ENCODE assay signal across 8 cellular contexts in the genomic region with DNA sequence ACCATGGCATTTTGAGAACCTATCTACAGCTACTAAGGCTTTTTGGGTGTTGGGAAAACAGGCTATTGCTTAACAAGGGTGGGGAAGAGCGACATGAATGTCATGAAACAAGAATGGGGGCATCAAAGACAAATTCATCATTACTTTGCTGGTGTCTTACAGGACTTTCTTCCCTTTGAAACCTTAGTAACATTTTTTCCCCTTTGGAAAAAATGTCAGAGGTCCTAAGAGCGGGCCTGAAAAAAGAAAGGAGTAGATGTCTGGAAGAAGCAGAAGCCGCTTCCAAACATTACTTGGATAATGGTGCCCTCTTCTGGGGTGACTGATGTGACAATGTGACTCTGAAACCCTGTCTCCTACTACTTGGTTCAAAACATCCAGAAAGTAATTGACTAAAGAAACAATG. TPM values are rescaled to one million over a fixed set of nuclear protein-coding genes. Genes with fewer than 3 reads are reported as not detected.
DNase-seq lines count a peak whose midpoint lies in the region; ATAC-seq and TF ChIP-seq lines count a peak whose summit lies in the region.

No MANE protein-coding gene starts in this region.

- ATAC-seq in esophagus mucosa (no peak), HG03565 (IDR thresholded peaks at IDR 0.05; ENCODE audit: unreplicated experiment) (no peak)

- H3K4me3 ChIP-seq in H7 (ENCODE audit: insufficient read depth, low read depth, low read length) = no peak overlapping the region
- H3K4me3 ChIP-seq in fibroblast of villous mesenchyme (ENCODE audit: low read depth, low read length) = no peak overlapping the region

- H3K9me3 Mint-ChIP-seq in activated CD4-positive, alpha-beta memory T cell treated with anti-CD3 and anti-CD28 coated beads, Interleukin-2, amount 10 ng/mL, durations not matched to agents 7 days and 5 days = no peaks in the 10 kb centered on the region

- CTCF ChIA-PET in activated CD4-positive, alpha-beta memory T cell treated with anti-CD3 and anti-CD28 coated beads, Interleukin-2, amount 10 ng/mL, durations not matched to agents 7 days and 5 days (lab: Charles Lee) = interaction anchor here (0.6 to 1.4 kb wide), 6 partner anchors 10 to 1646 kb away, joined by 3 to 9 read pairs (median 3); a partner anchor contains a TSS

- H3K36me3 ChIP-seq in H7 (replicated peaks; ENCODE audit: control insufficient read depth, insufficient read depth, low read length) = no peaks in the 10 kb centered on the region

- peaks cover 21% of the 10 kb centered on the region for H3K4me1 Mint-ChIP-seq in activated CD4-positive, alpha-beta memory T cell treated with anti-CD3 and anti-CD28 coated beads, Interleukin-2, amount 10 ng/mL, durations not matched to agents 7 days and 5 days

- no peaks in the 10 kb centered on the region for H3K27me3 ChIP-seq in H7 (ENCODE audit: control insufficient read depth, insufficient read depth, low read length)

- POLR2A ChIA-PET in activated CD4-positive, alpha-beta memory T cell treated with anti-CD3 and anti-CD28 coated beads, Interleukin-2, amount 10 ng/mL, durations not matched to agents 7 days and 5 days (lab: Charles Lee) = no interaction called here

- peak; percentile 42 for TF ChIP-seq CTCF in fibroblast of villous mesenchyme (IDR thresholded peaks at IDR 0.05; ENCODE audit: insufficient read depth, low read depth, low read length)

- peaks cover 2% of the 10 kb centered on the region for H3K27me3 Mint-ChIP-seq in activated CD4-positive, alpha-beta memory T cell treated with anti-CD3 and anti-CD28 coated beads, Interleukin-2, amount 10 ng/mL, durations not matched to agents 7 days and 5 days

- DNase-seq in C1 segment of cervical spinal cord (lab: John Stamatoyannopoulos, UW) (peak in 8 of 14 donors; percentile 1 to 34 (median 12)), H7 (peak; percentile 64), NCI-H446 treated with DMSO at 0.1 percent for 48 hours (lab: John Stamatoyannopoulos, UW) (peak; percentile 4), fibroblast of villous mesenchyme (ENCODE audit: low read depth) (peak; percentile 82), renal cortical epithelial cell (ENCODE audit: low read depth) (peak; percentile 73)
- DNase-seq in activated CD4-positive, alpha-beta memory T cell treated with anti-CD3 and anti-CD28 coated beads, Interleukin-2, amount 10 ng/mL, durations not matched to agents 7 days and 5 days = peak; percentile 45

- no peak overlapping the region for H3K27ac Mint-ChIP-seq in activated CD4-positive, alpha-beta memory T cell treated with anti-CD3 and anti-CD28 coated beads, Interleukin-2, amount 10 ng/mL, durations not matched to agents 7 days and 5 days

- H3K36me3 Mint-ChIP-seq in activated CD4-positive, alpha-beta memory T cell treated with anti-CD3 and anti-CD28 coated beads, Interleukin-2, amount 10 ng/mL, durations not matched to agents 7 days and 5 days (ENCODE audit: low read depth) = peaks cover 9% of the 10 kb centered on the region

- no peak overlapping the region for H3K4me3 Mint-ChIP-seq in activated CD4-positive, alpha-beta memory T cell treated with anti-CD3 and anti-CD28 coated beads, Interleukin-2, amount 10 ng/mL, durations not matched to agents 7 days and 5 days

RNA-seq across cellular contexts. Expression of a gene that starts 3.8 kb away (rescaled TPM):
- 50.8 and 68.7 TPM in 2 replicates for total RNA-seq in H7 (2014; rRNA removed; shearing (Covaris generic))
- total RNA-seq in activated CD4-positive, alpha-beta memory T cell treated with anti-CD3 and anti-CD28 coated beads, Interleukin-2, amount 10 ng/mL, durations not matched to agents 7 days and 5 days = 10 to 100 TPM; 51.9 to 56.2 TPM
- total RNA-seq in fibroblast of villous mesenchyme = 35.8 and 61.7 TPM in 2 replicates
- total RNA-seq in renal cortical epithelial cell = 62.9 and 64.3 TPM in 2 replicates
- total RNA-seq in esophagus mucosa = 25.2 TPM

RNA-seq across cellular contexts. Expression of a gene that starts 58.6 kb away (rescaled TPM):
- total RNA-seq in H7 (2014; rRNA removed; shearing (Covaris generic)) = 121 and 145 TPM in 2 replicates
- 10 to 100 TPM; 82.3 to 82.7 TPM for total RNA-seq in activated CD4-positive, alpha-beta memory T cell treated with anti-CD3 and anti-CD28 coated beads, Interleukin-2, amount 10 ng/mL, durations not matched to agents 7 days and 5 days
- total RNA-seq in fibroblast of villous mesenchyme (61.8 and 84.6 TPM in 2 replicates), renal cortical epithelial cell (107 and 153 TPM in 2 replicates), esophagus mucosa (67.2 TPM)

Comparison
In these comparisons a context has a peak if more than half of its experiments do, and no peak if none do; other contexts are left out.
1. DNase-seq: peak in every context shown above with its lines; median percentile 82 in fibroblast of villous mesenchyme; 73 in renal cortical epithelial cell; 64 in H7; 45 in activated CD4-positive, alpha-beta memory T cell treated with anti-CD3 and anti-CD28 coated beads, Interleukin-2, amount 10 ng/mL, durations not matched to agents 7 days and 5 days; 12 in C1 segment of cervical spinal cord; 4 in NCI-H446 treated with DMSO at 0.1 percent for 48 hours.